ENCODE assay signal across 13 cellular contexts in genomic region chr3:12934431-12934830, GRCh38.
DNase-seq lines count a peak whose midpoint lies in the region; ATAC-seq and TF ChIP-seq lines count a peak whose summit lies in the region.
"Had no signal": no experiment of that assay in that cellular context is flagged by ENCODE, and none has a peak within 500 bp of the region (broad histone marks: within the 10 kb centered on the region; RNA-seq: fewer than 3 reads in every experiment).

No MANE protein-coding gene starts in this region.

- TF ChIP-seq CTCF in astrocyte of the spinal cord (IDR thresholded peaks at IDR 0.05; ENCODE audit: low read depth, low read length) (no peak), sigmoid colon (IDR thresholded peaks at IDR 0.05) (no peak), foreskin keratinocyte (conservative IDR thresholded peaks at IDR 0.05) (no peak)

- H3K36me3 ChIP-seq in sigmoid colon: peaks cover 0 to 47% (median 17%) of the 10 kb centered on the region in 4 donors

- intact Hi-C loops in left cardiac atrium (cut with DNase I) (no loop called here), sigmoid colon (cut with DNase I) (no loop called here)

- ATAC-seq in left cardiac atrium: peak; percentile 61 to 66
- no peak for ATAC-seq in foreskin keratinocyte
- ATAC-seq: CD8-positive, alpha-beta T cell had no signal

- H3K27me3 ChIP-seq in sigmoid colon (no peaks in the 10 kb centered on the region), foreskin keratinocyte (no peaks in the 10 kb centered on the region)

- peak; percentile 26 for DNase-seq in Daoy (ENCODE audit: low read depth)
- peak; percentile 53 for DNase-seq in astrocyte of the spinal cord (ENCODE audit: low read depth, low spot score)
- DNase-seq in left cardiac atrium: peak; percentile 79
- DNase-seq in sigmoid colon: peak; percentile 89
- no peak for DNase-seq in NCI-H187 treated with DMSO at 0.1 percent for 48 hours (lab: John Stamatoyannopoulos, UW)
- no peak for DNase-seq in NCI-H2227 treated with DMSO at 0.1 percent for 48 hours (lab: John Stamatoyannopoulos, UW)
- no peak for DNase-seq in amniotic stem cell (lab: John Stamatoyannopoulos, UW)
- no peak for DNase-seq in foreskin keratinocyte
- DNase-seq: CD8-positive, alpha-beta T cell; effector CD8-positive, alpha-beta T cell; islet precursor cell; NCI-H1436 had no signal

- H3K4me1 ChIP-seq in sigmoid colon (peaks cover 0 to 60% (median 46%) of the 10 kb centered on the region in 4 donors), foreskin keratinocyte (no peaks in the 10 kb centered on the region)

- no peak for TF ChIP-seq POLR2A in sigmoid colon (IDR thresholded peaks at IDR 0.05)

- TF ChIP-seq EP300 in sigmoid colon (IDR thresholded peaks at IDR 0.05): no peak

- no peaks in the 10 kb centered on the region for H3K9me3 ChIP-seq in sigmoid colon

- 71 to 86% methylated on average over 8 of the region's 8 CpGs for WGBS in sigmoid colon, 2 donors

- H3K4me3 ChIP-seq in astrocyte of the spinal cord (ENCODE audit: low read depth, low read length) (no peak overlapping the region), sigmoid colon (no peak overlapping the region)
- H3K4me3 ChIP-seq: skin epidermis had no signal

- in situ Hi-C loops in astrocyte of the spinal cord (cut with HindIII; ENCODE audit: low sequenced_read_pairs): no loop called here

- H3K27ac ChIP-seq in sigmoid colon (peak overlapping the region; percentile 2 to 74 (median 68)), foreskin keratinocyte (no peak overlapping the region)

Comparison
In these comparisons a context has a peak if more than half of its experiments do, and no peak if none do; other contexts are left out.
1. DNase-seq: peak in Daoy (single experiment), astrocyte of the spinal cord (single experiment), left cardiac atrium (single experiment) and sigmoid colon (single experiment); none in NCI-H187 treated with DMSO at 0.1 percent for 48 hours (single experiment), NCI-H2227 treated with DMSO at 0.1 percent for 48 hours (single experiment), amniotic stem cell (single experiment) and foreskin keratinocyte (0 of 2).